In genomic region chr5:35518104-35518503, GRCh38 we compare ENCODE assay signal across 12 cellular contexts.
A peak's percentile ranks its signal among the peaks of the same experiment; 100 is the strongest.
DNase-seq lines count a peak whose midpoint lies in the region; ATAC-seq and TF ChIP-seq lines count a peak whose summit lies in the region.
"Had no signal": no experiment of that assay in that cellular context is flagged by ENCODE, and none has a peak within 500 bp of the region (broad histone marks: within the 10 kb centered on the region; RNA-seq: fewer than 3 reads in every experiment).

No MANE protein-coding gene starts in this region.

- H3K9me3 ChIP-seq in ovary = no peaks in the 10 kb centered on the region
- H3K9me3 ChIP-seq: SK-N-SH had no signal

- peak; percentile 88 for ATAC-seq in GM19035 (IDR thresholded peaks at IDR 0.05; ENCODE audit: unreplicated experiment)
- ATAC-seq in HG02678 (IDR thresholded peaks at IDR 0.05; ENCODE audit: unreplicated experiment) = peak; percentile 99
- peak; percentile 94 for ATAC-seq in HG03565 (IDR thresholded peaks at IDR 0.05; ENCODE audit: unreplicated experiment)
- ATAC-seq in sciatic nerve = peak; percentile 41
- ATAC-seq: gastroesophageal sphincter had no signal

- H3K27me3 ChIP-seq in ovary = no peaks in the 10 kb centered on the region
- H3K27me3 ChIP-seq: cardiac muscle cell, gastroesophageal sphincter had no signal

- intact Hi-C loops in sciatic nerve (cut with DNase I) (no loop called here), ovary (cut with DNase I) (no loop called here)

- no peaks in the 10 kb centered on the region for H3K4me1 ChIP-seq in ovary (ENCODE audit: insufficient read depth)
- H3K4me1 ChIP-seq: gastroesophageal sphincter had no signal

- no peaks in the 10 kb centered on the region for H3K36me3 ChIP-seq in ovary
- H3K36me3 ChIP-seq: cardiac muscle cell, gastroesophageal sphincter had no signal

- no peak for TF ChIP-seq EP300 in ovary (IDR thresholded peaks at IDR 0.05)

- no peak overlapping the region for H3K27ac ChIP-seq in ovary
- no peak overlapping the region for H3K27ac ChIP-seq in caudate nucleus (ENCODE audit: low read depth, low read length)
- H3K27ac ChIP-seq: cardiac muscle cell, gastroesophageal sphincter had no signal

- no peak overlapping the region for H3K4me3 ChIP-seq in ovary
- H3K4me3 ChIP-seq: cardiac muscle cell, gastroesophageal sphincter had no signal

- DNase-seq in sciatic nerve (ENCODE audit: low spot score) = no peak
- DNase-seq in ovary = no peak
- DNase-seq in iPS-NIHi7 (ENCODE audit: extremely low spot score) = no peak
- DNase-seq in nucleus accumbens (lab: John Stamatoyannopoulos, UW) = no peak
- DNase-seq in caudate nucleus (lab: John Stamatoyannopoulos, UW) = no peak
- DNase-seq: NCI-H1436 treated with DMSO at 0.1 percent for 48 hours, SK-N-SH had no signal

- TF ChIP-seq CTCF in ovary (IDR thresholded peaks at IDR 0.05) = no peak

- 91 to 100% (median 100%) methylated on average over 1 of the region's 1 CpG for WGBS in ovary, 3 donors

- TF ChIP-seq POLR2A in ovary (IDR thresholded peaks at IDR 0.05) = no peak

Comparison
In these comparisons a context has a peak if more than half of its experiments do, and no peak if none do; other contexts are left out.
1. ATAC-seq: peak in every context shown above with its lines; median percentile 99 in HG02678; 94 in HG03565; 88 in GM19035; 41 in sciatic nerve.